8 cellular contexts compared by ENCODE assay signal in genomic region chr18:12839057-12839525, GRCh38. TPM values are rescaled to one million over a fixed set of nuclear protein-coding genes. Genes with fewer than 3 reads are reported as not detected.
A peak's percentile ranks its signal among the peaks of the same experiment; 100 is the strongest.
DNase-seq lines count a peak whose midpoint lies in the region; ATAC-seq and TF ChIP-seq lines count a peak whose summit lies in the region.

No MANE protein-coding gene starts in this region.

- peak overlapping the region in 1 of 2 experiments; percentile 24; a peak in 2 of 4 replicates for H3K4me3 ChIP-seq in DND-41 (ENCODE audit: low read depth in 1 of 2, low read length in 2 of 2)

- TF ChIP-seq CTCF in DND-41 (IDR thresholded peaks at IDR 0.05; ENCODE audit: borderline replicate concordance, extremely low read depth, low read length, poor library complexity, severe bottlenecking): no peak

- H2AFZ ChIP-seq in DND-41 (ENCODE audit: low read depth, low read length): no peak overlapping the region

- peak overlapping the region; percentile 43 for H3K9ac ChIP-seq in DND-41 (ENCODE audit: low read depth, low read length)

- DNase-seq in DND-41 (no peak), DMS114 treated with DMSO at 0.1 percent for 48 hours (lab: John Stamatoyannopoulos, UW; ENCODE audit: unreplicated experiment) (no peak), NCI-H2227 treated with DMSO at 0.1 percent for 48 hours (lab: John Stamatoyannopoulos, UW) (no peak)
- DNase-seq in activated naive CD4-positive, alpha-beta T cell treated with anti-CD3 and anti-CD28 coated beads, Interleukin-2, amount 50 U/mL, for 72 hours (ENCODE audit: low spot score in 2 of 2): no peak
- no peak for DNase-seq in natural killer cell treated with Interleukin-12 subunit alpha and Interleukin-12 subunit beta and Interleukin-15 and Interleukin-18, amount 100 ng/mL, for 72 hours (ENCODE audit: low spot score)

- peaks cover 61 to 71% of the 10 kb centered on the region in 2 donors for H3K4me1 Mint-ChIP-seq in natural killer cell treated with Interleukin-12 subunit alpha and Interleukin-12 subunit beta and Interleukin-15 and Interleukin-18, amount 100 ng/mL, for 72 hours (ENCODE audit: low read depth in 2 of 2)

- peaks cover 68% of the 10 kb centered on the region for H3K4me1 ChIP-seq in DND-41 (ENCODE audit: insufficient read depth, low read length)

- peaks cover 5 to 36% of the 10 kb centered on the region in 2 donors for H3K36me3 Mint-ChIP-seq in activated naive CD4-positive, alpha-beta T cell treated with anti-CD3 and anti-CD28 coated beads, Interleukin-2, amount 50 U/mL, for 72 hours
- peaks cover 25% of the 10 kb centered on the region for H3K36me3 Mint-ChIP-seq in natural killer cell treated with Interleukin-12 subunit alpha and Interleukin-12 subunit beta and Interleukin-15 and Interleukin-18, amount 100 ng/mL, for 72 hours

- peaks cover 91% of the 10 kb centered on the region for H3K79me2 ChIP-seq in DND-41 (ENCODE audit: insufficient read depth, low read length)

- H3K27ac Mint-ChIP-seq in activated naive CD4-positive, alpha-beta T cell treated with anti-CD3 and anti-CD28 coated beads, Interleukin-2, amount 50 U/mL, for 72 hours: peak overlapping the region; percentile 99 to 100
- peak overlapping the region; percentile 92 to 99 for H3K27ac Mint-ChIP-seq in natural killer cell treated with Interleukin-12 subunit alpha and Interleukin-12 subunit beta and Interleukin-15 and Interleukin-18, amount 100 ng/mL, for 72 hours

- H3K4me2 ChIP-seq in DND-41 (ENCODE audit: insufficient read depth, low read length): peak overlapping the region; percentile 68

- H3K9me3 ChIP-seq in DND-41 (ENCODE audit: insufficient read depth, low read length, severe bottlenecking): no peaks in the 10 kb centered on the region

- no peaks in the 10 kb centered on the region for H3K27me3 Mint-ChIP-seq in natural killer cell treated with Interleukin-12 subunit alpha and Interleukin-12 subunit beta and Interleukin-15 and Interleukin-18, amount 100 ng/mL, for 72 hours

- H4K20me1 ChIP-seq in DND-41 (ENCODE audit: insufficient read depth, low read length): peaks cover 5% of the 10 kb centered on the region; the same call in 1 of the 2 replicates

- peaks cover 55% of the 10 kb centered on the region for H3K36me3 ChIP-seq in DND-41 (ENCODE audit: insufficient read depth, low read length)

- no peaks in the 10 kb centered on the region for H3K27me3 ChIP-seq in DND-41 (ENCODE audit: insufficient read depth, low read length, poor library complexity)

- no peaks in the 10 kb centered on the region for H3K9me3 Mint-ChIP-seq in activated naive CD4-positive, alpha-beta T cell treated with anti-CD3 and anti-CD28 coated beads, Interleukin-2, amount 50 U/mL, for 72 hours
- H3K9me3 Mint-ChIP-seq in natural killer cell treated with Interleukin-12 subunit alpha and Interleukin-12 subunit beta and Interleukin-15 and Interleukin-18, amount 100 ng/mL, for 72 hours: no peaks in the 10 kb centered on the region

- peak overlapping the region; percentile 88 for H3K27ac ChIP-seq in DND-41 (ENCODE audit: low read length)

- H3K4me3 Mint-ChIP-seq in natural killer cell treated with Interleukin-12 subunit alpha and Interleukin-12 subunit beta and Interleukin-15 and Interleukin-18, amount 100 ng/mL, for 72 hours: peak overlapping the region; percentile 87

- no peak; the same call in 2 of the 3 replicates for ATAC-seq in DND-41 (ENCODE audit: insufficient read depth, low read depth)
- ATAC-seq in GM21360 (IDR thresholded peaks at IDR 0.05; ENCODE audit: unreplicated experiment): peak; percentile 35
- peak; percentile 41 for ATAC-seq in HG03520 (IDR thresholded peaks at IDR 0.05; ENCODE audit: unreplicated experiment)
- peak; percentile 69 to 80 for ATAC-seq in activated naive CD4-positive, alpha-beta T cell treated with anti-CD3 and anti-CD28 coated beads, Interleukin-2, amount 50 U/mL, for 72 hours
- ATAC-seq in natural killer cell treated with Interleukin-12 subunit alpha and Interleukin-12 subunit beta and Interleukin-15 and Interleukin-18, amount 100 ng/mL, for 72 hours: peak; percentile 45 to 55
- ATAC-seq in SK-N-SH treated with all-trans-retinoic acid at 6 μM for 48 hours: no peak

TF ChIP-seq in SK-N-SH treated with all-trans-retinoic acid at 6 μM for 48 hours, 23 proteins besides CTCF, POLR2A, EP300 and RAD21:
- TF ChIP-seq GLIS3 (CRISPR knock-in tag; IDR thresholded peaks at IDR 0.05) (no peak), PPARA (CRISPR knock-in tag; IDR thresholded peaks at IDR 0.05; ENCODE audit: borderline replicate concordance) (no peak), ZFP30 (CRISPR knock-in tag; IDR thresholded peaks at IDR 0.05) (no peak), SNAI2 (CRISPR knock-in tag; IDR thresholded peaks at IDR 0.05) (no peak), CREB5 (CRISPR knock-in tag; IDR thresholded peaks at IDR 0.05; ENCODE audit: low read depth) (no peak), ISL1 (CRISPR knock-in tag; IDR thresholded peaks at IDR 0.05) (no peak), ZNF70 (CRISPR knock-in tag; IDR thresholded peaks at IDR 0.05) (no peak), TCF4 (CRISPR knock-in tag; IDR thresholded peaks at IDR 0.05; ENCODE audit: borderline replicate concordance) (no peak), ZNF565 (CRISPR knock-in tag; conservative IDR thresholded peaks at IDR 0.05; ENCODE audit: low read depth) (no peak), ZNF8 (CRISPR knock-in tag; IDR thresholded peaks at IDR 0.05) (no peak), RARB (CRISPR knock-in tag; IDR thresholded peaks at IDR 0.05) (no peak), CSRNP3 (CRISPR knock-in tag; IDR thresholded peaks at IDR 0.05) (no peak), CSDC2 (CRISPR knock-in tag; IDR thresholded peaks at IDR 0.05) (no peak)
- TF ChIP-seq, protein P1, sequence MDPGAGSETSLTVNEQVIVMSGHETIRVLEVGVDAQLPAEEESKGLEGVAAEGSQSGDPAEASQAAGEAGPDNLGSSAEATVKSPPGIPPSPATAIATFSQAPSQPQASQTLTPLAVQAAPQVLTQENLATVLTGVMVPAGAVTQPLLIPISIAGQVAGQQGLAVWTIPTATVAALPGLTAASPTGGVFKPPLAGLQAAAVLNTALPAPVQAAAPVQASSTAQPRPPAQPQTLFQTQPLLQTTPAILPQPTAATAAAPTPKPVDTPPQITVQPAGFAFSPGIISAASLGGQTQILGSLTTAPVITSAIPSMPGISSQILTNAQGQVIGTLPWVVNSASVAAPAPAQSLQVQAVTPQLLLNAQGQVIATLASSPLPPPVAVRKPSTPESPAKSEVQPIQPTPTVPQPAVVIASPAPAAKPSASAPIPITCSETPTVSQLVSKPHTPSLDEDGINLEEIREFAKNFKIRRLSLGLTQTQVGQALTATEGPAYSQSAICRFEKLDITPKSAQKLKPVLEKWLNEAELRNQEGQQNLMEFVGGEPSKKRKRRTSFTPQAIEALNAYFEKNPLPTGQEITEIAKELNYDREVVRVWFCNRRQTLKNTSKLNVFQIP (CRISPR knock-in tag; IDR thresholded peaks at IDR 0.05; ENCODE audit: borderline replicate concordance, low read depth): no peak
- TF ChIP-seq, protein P2, sequence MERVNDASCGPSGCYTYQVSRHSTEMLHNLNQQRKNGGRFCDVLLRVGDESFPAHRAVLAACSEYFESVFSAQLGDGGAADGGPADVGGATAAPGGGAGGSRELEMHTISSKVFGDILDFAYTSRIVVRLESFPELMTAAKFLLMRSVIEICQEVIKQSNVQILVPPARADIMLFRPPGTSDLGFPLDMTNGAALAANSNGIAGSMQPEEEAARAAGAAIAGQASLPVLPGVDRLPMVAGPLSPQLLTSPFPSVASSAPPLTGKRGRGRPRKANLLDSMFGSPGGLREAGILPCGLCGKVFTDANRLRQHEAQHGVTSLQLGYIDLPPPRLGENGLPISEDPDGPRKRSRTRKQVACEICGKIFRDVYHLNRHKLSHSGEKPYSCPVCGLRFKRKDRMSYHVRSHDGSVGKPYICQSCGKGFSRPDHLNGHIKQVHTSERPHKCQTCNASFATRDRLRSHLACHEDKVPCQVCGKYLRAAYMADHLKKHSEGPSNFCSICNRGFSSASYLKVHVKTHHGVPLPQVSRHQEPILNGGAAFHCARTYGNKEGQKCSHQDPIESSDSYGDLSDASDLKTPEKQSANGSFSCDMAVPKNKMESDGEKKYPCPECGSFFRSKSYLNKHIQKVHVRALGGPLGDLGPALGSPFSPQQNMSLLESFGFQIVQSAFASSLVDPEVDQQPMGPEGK (CRISPR knock-in tag; IDR thresholded peaks at IDR 0.05; ENCODE audit: borderline replicate concordance): no peak
TF ChIP-seq in SK-N-SH treated with all-trans-retinoic acid at 6 μM for 48 hours: peak in this region for 0.

RNA-seq across cellular contexts. Expression of gene PTPN2, which starts 44.9 kb away (rescaled TPM):
- total RNA-seq in activated naive CD4-positive, alpha-beta T cell treated with anti-CD3 and anti-CD28 coated beads, Interleukin-2, amount 50 U/mL, for 72 hours: 10 to 100 TPM; 57.0 to 69.9 TPM
- total RNA-seq in natural killer cell treated with Interleukin-12 subunit alpha and Interleukin-12 subunit beta and Interleukin-15 and Interleukin-18, amount 100 ng/mL, for 72 hours: 100 to 1,000 TPM; 151 to 156 TPM

Comparison
In these comparisons a context has a peak if more than half of its experiments do, and no peak if none do; other contexts are left out.
1. ATAC-seq: peak in GM21360 (single experiment), HG03520 (single experiment), activated naive CD4-positive, alpha-beta T cell treated with anti-CD3 and anti-CD28 coated beads, Interleukin-2, amount 50 U/mL, for 72 hours (2 of 2) and natural killer cell treated with Interleukin-12 subunit alpha and Interleukin-12 subunit beta and Interleukin-15 and Interleukin-18, amount 100 ng/mL, for 72 hours (2 of 2); none in DND-41 (single experiment) and SK-N-SH treated with all-trans-retinoic acid at 6 μM for 48 hours (single experiment).